ENCODE assay signal across 13 cellular contexts in genomic region chr14:75335588-75335987, GRCh38. TPM values are rescaled to one million over a fixed set of nuclear protein-coding genes. Genes with fewer than 3 reads are reported as not detected.
A peak's percentile ranks its signal among the peaks of the same experiment; 100 is the strongest.
DNase-seq lines count a peak whose midpoint lies in the region; TF ChIP-seq lines count a peak whose summit lies in the region.
"Had no signal": no experiment of that assay in that cellular context is flagged by ENCODE, and none has a peak within 500 bp of the region (broad histone marks: within the 10 kb centered on the region; RNA-seq: fewer than 3 reads in every experiment).

No MANE protein-coding gene starts in this region.

- peaks cover 0 to 5% of the 10 kb centered on the region in 2 donors for H3K9me3 ChIP-seq in right atrium auricular region
- H3K9me3 ChIP-seq: mucosa of descending colon, Peyer's patch, uterus had no signal

- TF ChIP-seq CTCF in right atrium auricular region (IDR thresholded peaks at IDR 0.05) = no peak

- H3K4me1 ChIP-seq in right atrium auricular region = peaks cover 0 to 34% of the 10 kb centered on the region in 2 donors
- H3K4me1 ChIP-seq: uterus had no signal

- intact Hi-C loops in activated naive CD4-positive, alpha-beta T cell treated with anti-CD3 and anti-CD28 coated beads for 36 hours (cut with micrococcal nuclease) = loop anchor here (2.0 kb wide), 1 partner anchor 27 kb away; no protein-coding TSS in a partner anchor
- intact Hi-C loops in activated T-helper 1 cell treated with anti-CD3 and anti-CD28 coated beads, Interleukin-12 subunit alpha, Interleukin-12 subunit beta, Interleukin-2, Interleukin-4 antibody, amounts not matched to agents 30 ng/mL and 10 ng/mL and 1 ng/mL, durations not matched to agents 14 hours and 24 hours and 36 hours (cut with micrococcal nuclease) = no loop called here

- DNase-seq in activated naive CD4-positive, alpha-beta T cell treated with anti-CD3 and anti-CD28 coated beads for 36 hours = no peak
- no peak for DNase-seq in activated naive CD4-positive, alpha-beta T cell treated with anti-CD3 and anti-CD28 coated beads, Interleukin-2, amount 50 U/mL, for 16 hours
- no peak for DNase-seq in activated T-helper 1 cell treated with anti-CD3 and anti-CD28 coated beads, Interleukin-12 subunit alpha, Interleukin-12 subunit beta, Interleukin-2, Interleukin-4 antibody, amounts not matched to agents 30 ng/mL and 10 ng/mL and 1 ng/mL, durations not matched to agents 14 hours and 24 hours and 36 hours (ENCODE audit: low spot score)
- DNase-seq in superior temporal gyrus (ENCODE audit: extremely low spot score) = peak; percentile 44
- DNase-seq in effector CD8-positive, alpha-beta T cell (lab: John Stamatoyannopoulos, UW) = no peak
- no peak for DNase-seq in right atrium auricular region (ENCODE audit: low spot score)
- DNase-seq in NAMALWA (ENCODE audit: low spot score) = no peak
- DNase-seq: activated CD8-positive, alpha-beta memory T cell treated with anti-CD3 and anti-CD28 coated beads, Interleukin-2, amount 50 U/mL, for 48 hours; EL; mucosa of descending colon; Peyer's patch; uterus had no signal

- no peaks in the 10 kb centered on the region for H3K27me3 ChIP-seq in layer of hippocampus (ENCODE audit: control insufficient read depth, insufficient read depth, low read length)
- no peaks in the 10 kb centered on the region for H3K27me3 ChIP-seq in right atrium auricular region
- H3K27me3 ChIP-seq: Peyer's patch, uterus had no signal

- peak overlapping the region; percentile 19 for H3K27ac Mint-ChIP-seq in activated naive CD4-positive, alpha-beta T cell treated with anti-CD3 and anti-CD28 coated beads for 36 hours
- peak overlapping the region; percentile 53 for H3K27ac Mint-ChIP-seq in activated T-helper 1 cell treated with anti-CD3 and anti-CD28 coated beads, Interleukin-12 subunit alpha, Interleukin-12 subunit beta, Interleukin-2, Interleukin-4 antibody, amounts not matched to agents 30 ng/mL and 10 ng/mL and 1 ng/mL, durations not matched to agents 14 hours and 24 hours and 36 hours

- no peaks in the 10 kb centered on the region for H3K9me3 Mint-ChIP-seq in activated naive CD4-positive, alpha-beta T cell treated with anti-CD3 and anti-CD28 coated beads for 36 hours
- H3K9me3 Mint-ChIP-seq in activated T-helper 1 cell treated with anti-CD3 and anti-CD28 coated beads, Interleukin-12 subunit alpha, Interleukin-12 subunit beta, Interleukin-2, Interleukin-4 antibody, amounts not matched to agents 30 ng/mL and 10 ng/mL and 1 ng/mL, durations not matched to agents 14 hours and 24 hours and 36 hours = peaks cover 3% of the 10 kb centered on the region

- no peak overlapping the region for H3K4me3 Mint-ChIP-seq in activated naive CD4-positive, alpha-beta T cell treated with anti-CD3 and anti-CD28 coated beads for 36 hours
- no peak overlapping the region for H3K4me3 Mint-ChIP-seq in activated T-helper 1 cell treated with anti-CD3 and anti-CD28 coated beads, Interleukin-12 subunit alpha, Interleukin-12 subunit beta, Interleukin-2, Interleukin-4 antibody, amounts not matched to agents 30 ng/mL and 10 ng/mL and 1 ng/mL, durations not matched to agents 14 hours and 24 hours and 36 hours

- no peaks in the 10 kb centered on the region for H3K27me3 Mint-ChIP-seq in activated naive CD4-positive, alpha-beta T cell treated with anti-CD3 and anti-CD28 coated beads for 36 hours (ENCODE audit: low read depth)
- peaks cover 4% of the 10 kb centered on the region for H3K27me3 Mint-ChIP-seq in activated T-helper 1 cell treated with anti-CD3 and anti-CD28 coated beads, Interleukin-12 subunit alpha, Interleukin-12 subunit beta, Interleukin-2, Interleukin-4 antibody, amounts not matched to agents 30 ng/mL and 10 ng/mL and 1 ng/mL, durations not matched to agents 14 hours and 24 hours and 36 hours (ENCODE audit: insufficient read depth)

- no peak overlapping the region for H3K4me3 ChIP-seq in right atrium auricular region
- H3K4me3 ChIP-seq: mucosa of descending colon, uterus had no signal

- no peaks in the 10 kb centered on the region for H3K36me3 Mint-ChIP-seq in activated naive CD4-positive, alpha-beta T cell treated with anti-CD3 and anti-CD28 coated beads for 36 hours (ENCODE audit: low read depth)
- no peaks in the 10 kb centered on the region for H3K36me3 Mint-ChIP-seq in activated T-helper 1 cell treated with anti-CD3 and anti-CD28 coated beads, Interleukin-12 subunit alpha, Interleukin-12 subunit beta, Interleukin-2, Interleukin-4 antibody, amounts not matched to agents 30 ng/mL and 10 ng/mL and 1 ng/mL, durations not matched to agents 14 hours and 24 hours and 36 hours (ENCODE audit: low read depth)

- CTCF ChIA-PET in activated naive CD4-positive, alpha-beta T cell treated with anti-CD3 and anti-CD28 coated beads for 36 hours (lab: Charles Lee) = interaction anchor here (0.6 to 0.9 kb wide), 2 partner anchors 27 to 647 kb away, joined by 3 to 4 read pairs; no protein-coding TSS in a partner anchor

- peaks cover 26% of the 10 kb centered on the region for H3K4me1 Mint-ChIP-seq in activated naive CD4-positive, alpha-beta T cell treated with anti-CD3 and anti-CD28 coated beads for 36 hours (ENCODE audit: low read depth)
- H3K4me1 Mint-ChIP-seq in activated T-helper 1 cell treated with anti-CD3 and anti-CD28 coated beads, Interleukin-12 subunit alpha, Interleukin-12 subunit beta, Interleukin-2, Interleukin-4 antibody, amounts not matched to agents 30 ng/mL and 10 ng/mL and 1 ng/mL, durations not matched to agents 14 hours and 24 hours and 36 hours (ENCODE audit: low read depth) = peaks cover 22% of the 10 kb centered on the region

- H3K36me3 ChIP-seq in right atrium auricular region = no peaks in the 10 kb centered on the region
- H3K36me3 ChIP-seq: Peyer's patch, uterus had no signal

- H3K27ac ChIP-seq in layer of hippocampus (ENCODE audit: low read depth, low read length) = peak overlapping the region; percentile 46
- no peak overlapping the region for H3K27ac ChIP-seq in right atrium auricular region
- H3K27ac ChIP-seq: uterus had no signal

RNA-seq across cellular contexts. Expression of gene FOS, which starts 57.0 kb away (rescaled TPM):
- total RNA-seq in activated naive CD4-positive, alpha-beta T cell treated with anti-CD3 and anti-CD28 coated beads for 36 hours = 10 to 100 TPM; 34.5 to 35.7 TPM
- 40.9 and 41.9 TPM in 2 replicates for total RNA-seq in activated T-helper 1 cell treated with anti-CD3 and anti-CD28 coated beads, Interleukin-12 subunit alpha, Interleukin-12 subunit beta, Interleukin-2, Interleukin-4 antibody, amounts not matched to agents 30 ng/mL and 10 ng/mL and 1 ng/mL, durations not matched to agents 14 hours and 24 hours and 36 hours
- 100 to 1,000 TPM; 232 to 555 TPM for total RNA-seq in right atrium auricular region
